In the genomic region with DNA sequence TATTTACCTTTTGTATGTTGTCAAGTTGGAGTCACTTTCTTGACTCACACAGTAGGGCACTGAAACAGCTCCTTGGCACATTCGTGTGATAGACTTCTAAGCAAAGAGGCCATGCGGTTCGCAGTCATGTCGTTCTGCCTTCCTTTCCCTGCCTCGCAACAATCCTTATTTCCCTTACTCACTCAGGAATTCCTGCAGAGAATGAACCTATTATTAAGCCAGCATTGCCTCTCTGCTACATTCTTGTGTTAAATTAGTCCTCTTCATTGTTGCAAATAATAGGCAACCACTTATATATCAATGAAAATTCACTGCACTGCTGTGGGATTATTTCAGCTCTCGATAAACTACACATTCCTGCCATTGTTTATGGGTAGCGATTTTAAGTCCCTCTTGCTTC, we compare ENCODE assay signal across 17 cellular contexts.
DNase-seq lines count a peak whose midpoint lies in the region; ATAC-seq, FAIRE-seq and TF ChIP-seq lines count a peak whose summit lies in the region.
"Had no signal": no experiment of that assay in that cellular context is flagged by ENCODE, and none has a peak within 500 bp of the region (broad histone marks: within the 10 kb centered on the region; RNA-seq: fewer than 3 reads in every experiment).

No MANE protein-coding gene starts in this region.

- H3K27ac ChIP-seq in GM23338 (ENCODE audit: low read depth), result no peak overlapping the region
- peak overlapping the region; percentile 37; the same call in 1 of the 2 replicates for H3K27ac ChIP-seq in HUES64 (ENCODE audit: low read depth, low read length)
- no peak overlapping the region for H3K27ac ChIP-seq in H1 (ENCODE audit: low read depth, low read length)
- H3K27ac ChIP-seq: A549 had no signal

- no peak overlapping the region for H3K23ac ChIP-seq in H1 (ENCODE audit: insufficient read length)

- no peak overlapping the region for H3K14ac ChIP-seq in H1 (ENCODE audit: insufficient read length)

- H3K18ac ChIP-seq in H1 (ENCODE audit: extremely low read depth, low read length), result peak overlapping the region; percentile 11; the same call in 1 of the 2 replicates

- H3K9me3 Mint-ChIP-seq in GM23338, result no peaks in the 10 kb centered on the region
- H3K9me3 Mint-ChIP-seq in activated naive CD8-positive, alpha-beta T cell treated with anti-CD3 and anti-CD28 coated beads, Interleukin-2, amount 50 U/mL, for 24 hours, result no peaks in the 10 kb centered on the region

- no peak overlapping the region for H2BK120ac ChIP-seq in H1 (replicated peaks; ENCODE audit: low read depth, low read length)

- no peak overlapping the region for H3K4ac ChIP-seq in H1 (replicated peaks; ENCODE audit: insufficient read length, low read depth, low read length)

- H4K8ac ChIP-seq in H1 (ENCODE audit: extremely low read depth, insufficient read depth, low read length), result no peak overlapping the region

- no peaks in the 10 kb centered on the region for H3K23me2 ChIP-seq in H1 (ENCODE audit: low read depth, low read length)

- 0 out of 2 replicates have a peak, but pooled peaks cover 6% of the 10 kb centered on the region for H3K9me2 ChIP-seq in GM23338 (ENCODE audit: insufficient read depth)

- H4K5ac ChIP-seq in H1 (ENCODE audit: insufficient read length, low read depth, low read length), result peak overlapping the region; percentile 11

- no peaks in the 10 kb centered on the region for H3K36me3 ChIP-seq in GM23338 (ENCODE audit: insufficient read depth)
- no peaks in the 10 kb centered on the region for H3K36me3 ChIP-seq in HUES64 (ENCODE audit: insufficient read depth, low read length)
- H3K36me3 ChIP-seq in H1 (ENCODE audit: control insufficient read depth in 2 of 4, insufficient read depth in 4 of 4, low read length in 3 of 4), result no peaks in the 10 kb centered on the region

- no peaks in the 10 kb centered on the region; the same call in 2 of the 3 replicates for H3K36me3 Mint-ChIP-seq in GM23338 (ENCODE audit: low read depth)
- no peaks in the 10 kb centered on the region for H3K36me3 Mint-ChIP-seq in activated naive CD8-positive, alpha-beta T cell treated with anti-CD3 and anti-CD28 coated beads, Interleukin-2, amount 50 U/mL, for 24 hours (ENCODE audit: low read depth)
- H3K36me3 Mint-ChIP-seq: CD14-positive monocyte had no signal

- no peak overlapping the region for H4K91ac ChIP-seq in H1 (replicated peaks; ENCODE audit: insufficient read length, low read length)

- H3K79me1 ChIP-seq in H1 (ENCODE audit: low read depth, low read length), result no peaks in the 10 kb centered on the region

- no peaks in the 10 kb centered on the region for H3K27me3 Mint-ChIP-seq in GM23338 (ENCODE audit: insufficient read depth, low read depth, poor library complexity)
- H3K27me3 Mint-ChIP-seq in activated naive CD8-positive, alpha-beta T cell treated with anti-CD3 and anti-CD28 coated beads, Interleukin-2, amount 50 U/mL, for 24 hours, result no peaks in the 10 kb centered on the region
- H3K27me3 Mint-ChIP-seq: B cell had no signal

- ATAC-seq in GM23338, result peak; percentile 82
- no peak for ATAC-seq in activated naive CD8-positive, alpha-beta T cell treated with anti-CD3 and anti-CD28 coated beads, Interleukin-2, amount 50 U/mL, for 24 hours
- ATAC-seq: A549, HepG2, Right ventricle myocardium inferior had no signal

- no peaks in the 10 kb centered on the region for H3K79me2 ChIP-seq in GM23338 (replicated peaks; ENCODE audit: insufficient read depth)
- H3K79me2 ChIP-seq in H1 (ENCODE audit: control insufficient read depth in 1 of 2, insufficient read depth in 2 of 2, low read length in 2 of 2), result no peaks in the 10 kb centered on the region

- H3K4me1 Mint-ChIP-seq in GM23338, result peaks cover 17% of the 10 kb centered on the region
- no peaks in the 10 kb centered on the region for H3K4me1 Mint-ChIP-seq in activated naive CD8-positive, alpha-beta T cell treated with anti-CD3 and anti-CD28 coated beads, Interleukin-2, amount 50 U/mL, for 24 hours
- H3K4me1 Mint-ChIP-seq: B cell had no signal

- H2AFZ ChIP-seq in GM23338 (no peak overlapping the region), H1 (ENCODE audit: low read length) (peak overlapping the region; percentile 46; the same call in 1 of the 2 replicates)

- H2BK15ac ChIP-seq in H1 (ENCODE audit: low read length), result no peak overlapping the region

- H3F3A ChIP-seq in GM23338 (replicated peaks; ENCODE audit: low read depth), result no peaks in the 10 kb centered on the region

- H4K20me1 ChIP-seq in GM23338 (replicated peaks; ENCODE audit: insufficient read depth) (no peaks in the 10 kb centered on the region), H1 (replicated peaks in 1 of 2; ENCODE audit: control insufficient read depth in 1 of 2, insufficient read depth in 2 of 2, low read length in 2 of 2) (no peaks in the 10 kb centered on the region)

- no peak overlapping the region for H3K4me3 ChIP-seq in GM23338
- no peak overlapping the region for H3K4me3 ChIP-seq in HUES64 (ENCODE audit: low read length)
- H3K4me3 ChIP-seq in H1 (ENCODE audit: extremely low read depth in 1 of 4, insufficient read depth in 2 of 4, low read depth in 3 of 4, low read length in 4 of 4), result no peak overlapping the region
- H3K4me3 ChIP-seq: A549 had no signal

- H2BK5ac ChIP-seq in H1 (ENCODE audit: low read depth, low read length), result no peak overlapping the region

- TF ChIP-seq POLR2A in H1 (IDR thresholded peaks at IDR 0.05; ENCODE audit: control extremely low read depth in 1 of 2, low read depth in 2 of 2, low read length in 2 of 2), result no peak

- H3K56ac ChIP-seq in H1 (replicated peaks; ENCODE audit: insufficient read length, low read depth, low read length), result no peak overlapping the region

- TF ChIP-seq RAD21 in H1 (IDR thresholded peaks at IDR 0.05 in 1 of 2, conservative IDR thresholded peaks at IDR 0.05 in 1 of 2; ENCODE audit: low read depth in 2 of 2, low read length in 2 of 2), result no peak

- CTCF ChIA-PET in H1 (lab: Charles Lee; ENCODE audit: partially characterized antibody), result interaction anchor here (1.0 to 1.5 kb wide), 3 partner anchors 17 to 223 kb away, joined by 3 to 5 read pairs (median 3); no protein-coding TSS in a partner anchor

- H3K4me2 ChIP-seq in GM23338 (no peak overlapping the region), H1 (ENCODE audit: insufficient read depth in 1 of 2, low read depth in 2 of 2, low read length in 2 of 2) (peak overlapping the region; percentile 1 to 15; a peak in 1 of 4 replicates)
- H3K4me2 ChIP-seq: A549 had no signal

- H3K9me3 ChIP-seq in HUES64 (ENCODE audit: insufficient read depth, low read depth, low read length) (no peaks in the 10 kb centered on the region; the same call in 1 of the 2 replicates), H1 (ENCODE audit: insufficient read depth in 2 of 2, low read depth in 1 of 2, low read length in 1 of 2) (peaks cover 0 to 2% of the 10 kb centered on the region in 2 experiments; a peak in 1 of 4 replicates)
- H3K9me3 ChIP-seq: A549 had no signal

- TF ChIP-seq CTCF in GM23338 (conservative IDR thresholded peaks at IDR 0.05; ENCODE audit: low read depth in 2 of 2) (no peak), H1 (IDR thresholded peaks at IDR 0.05; ENCODE audit: control extremely low read depth in 1 of 3, insufficient read depth in 1 of 3, low read depth in 1 of 3, low read length in 3 of 3) (no peak)

- H3K27me3 ChIP-seq in GM23338 (ENCODE audit: insufficient read depth) (no peaks in the 10 kb centered on the region), HUES64 (ENCODE audit: insufficient read depth, low read length) (no peaks in the 10 kb centered on the region), H1 (replicated peaks in 1 of 4; ENCODE audit: control insufficient read depth in 3 of 4, extremely low read depth in 1 of 4, insufficient read depth in 3 of 4, low read length in 3 of 4) (no peaks in the 10 kb centered on the region)

- no peak overlapping the region for H2BK20ac ChIP-seq in H1 (ENCODE audit: low read length)

- WGBS in HUES64, result 74% methylated on average over 7 of the region's 7 CpGs
- 69% methylated on average over 7 of the region's 7 CpGs; no CpG with 5 or more reads in 1 of the 2 experiments for WGBS in H1 (ENCODE audit: extremely low coverage in 1 of 2, insufficient coverage in 1 of 2, insufficient read length in 1 of 2, insufficient replicate concordance in 2 of 2, low coverage in 1 of 2, low lambda C conversion rate in 2 of 2, missing lambda C conversion rate in 1 of 2), 2 experiments

- peak; percentile 63 for FAIRE-seq in H1 (lab: Jason Lieb, UNC)
- FAIRE-seq: A549, GM19239, HepG2 had no signal

- no peak for TF ChIP-seq EP300 in H1 (IDR thresholded peaks at IDR 0.05; ENCODE audit: borderline replicate concordance in 1 of 2, low read depth in 2 of 2, low read length in 2 of 2)

- H2BK12ac ChIP-seq in H1 (ENCODE audit: low read depth, low read length), result peak overlapping the region; percentile 65; the same call in 1 of the 2 replicates

- H3K4me3 Mint-ChIP-seq in GM23338, result no peak overlapping the region
- H3K4me3 Mint-ChIP-seq in activated naive CD8-positive, alpha-beta T cell treated with anti-CD3 and anti-CD28 coated beads, Interleukin-2, amount 50 U/mL, for 24 hours, result no peak overlapping the region
- H3K4me3 Mint-ChIP-seq: B cell, CD14-positive monocyte had no signal

- H3K4me1 ChIP-seq in GM23338 (ENCODE audit: insufficient read depth) (peaks cover 3% of the 10 kb centered on the region; the same call in 1 of the 2 replicates), HUES64 (ENCODE audit: insufficient read depth, low read length) (peaks cover 21% of the 10 kb centered on the region), H1 (replicated peaks in 1 of 4; ENCODE audit: control insufficient read depth in 3 of 4, insufficient read depth in 4 of 4, low read length in 3 of 4) (peaks cover 0 to 10% (median 3%) of the 10 kb centered on the region in 4 experiments; a peak in 2 of 7 replicates)
- H3K4me1 ChIP-seq: A549 had no signal

- no peak overlapping the region for H3K27ac Mint-ChIP-seq in GM23338
- H3K27ac Mint-ChIP-seq in activated naive CD8-positive, alpha-beta T cell treated with anti-CD3 and anti-CD28 coated beads, Interleukin-2, amount 50 U/mL, for 24 hours, result no peak overlapping the region
- H3K27ac Mint-ChIP-seq: B cell, CD14-positive monocyte had no signal

- DNase-seq in GM23338 (ENCODE audit: low spot score) (peak; percentile 54), H1 (ENCODE audit: low read depth in 1 of 2, low spot score in 2 of 2) (peak in 1 of 2 experiments; percentile 10), islet precursor cell (peak; percentile 57), hippocampal formation (lab: John Stamatoyannopoulos, UW) (no peak)
- DNase-seq in activated CD4-positive, alpha-beta T cell treated with anti-CD3 and anti-CD28 coated beads for 48 hours, result no peak
- no peak for DNase-seq in activated naive CD8-positive, alpha-beta T cell treated with anti-CD3 and anti-CD28 coated beads, Interleukin-2, amount 50 U/mL, for 24 hours
- no peak for DNase-seq in stimulated activated CD4-positive, alpha-beta T cell treated with anti-CD3 and anti-CD28 coated beads, Interleukin-4, amount 100 ng/mL, for 1 hour
- DNase-seq: H7, KG1, NCI-H1694 had no signal

- POLR2A ChIA-PET in H1 (lab: Charles Lee; ENCODE audit: partially characterized antibody), result no interaction called here

- H2AK5ac ChIP-seq in H1 (ENCODE audit: low read depth, low read length), result no peak overlapping the region

- H3K9ac ChIP-seq in HUES64 (ENCODE audit: low read depth, low read length) (peak overlapping the region; percentile 13; the same call in 1 of the 2 replicates), H1 (replicated peaks in 1 of 4; ENCODE audit: extremely low read depth in 1 of 4, low read depth in 3 of 4, low read length in 3 of 4) (no peak overlapping the region)

Comparison
In these comparisons a context has a peak if more than half of its experiments do, and no peak if none do; other contexts are left out.
1. DNase-seq: peak in GM23338 (single experiment) and islet precursor cell (single experiment); none in hippocampal formation (0 of 2), activated CD4-positive, alpha-beta T cell treated with anti-CD3 and anti-CD28 coated beads for 48 hours (single experiment), activated naive CD8-positive, alpha-beta T cell treated with anti-CD3 and anti-CD28 coated beads, Interleukin-2, amount 50 U/mL, for 24 hours (single experiment) and stimulated activated CD4-positive, alpha-beta T cell treated with anti-CD3 and anti-CD28 coated beads, Interleukin-4, amount 100 ng/mL, for 1 hour (single experiment).